In genomic region chr2:24586955-24587354, GRCh38 we compare ENCODE assay signal across 9 cellular contexts.
DNase-seq lines count a peak whose midpoint lies in the region; ATAC-seq and TF ChIP-seq lines count a peak whose summit lies in the region.
"Had no signal": no experiment of that assay in that cellular context is flagged by ENCODE, and none has a peak within 500 bp of the region (broad histone marks: within the 10 kb centered on the region; RNA-seq: fewer than 3 reads in every experiment).

No MANE protein-coding gene starts in this region.

- no peak for TF ChIP-seq RAD21 in SK-N-SH (IDR thresholded peaks at IDR 0.05; ENCODE audit: low read length)

- H3K4me1 Mint-ChIP-seq in immature natural killer cell, result peaks cover 63 to 97% of the 10 kb centered on the region in 2 donors

- 0 out of 2 replicates have a peak, but pooled peaks cover 4% of the 10 kb centered on the region for H3K79me2 ChIP-seq in SK-N-SH (ENCODE audit: insufficient read depth)

- no peak overlapping the region for H3K4me2 ChIP-seq in SK-N-SH

- CTCF ChIA-PET in SK-N-SH (lab: Yijun Ruan, JAX), result no interaction called here

- H3K9me3 ChIP-seq in SK-N-SH, result no peaks in the 10 kb centered on the region
- H3K9me3 ChIP-seq: gastrocnemius medialis had no signal

- H3K36me3 ChIP-seq in SK-N-SH (replicated peaks in 1 of 2; ENCODE audit: control insufficient read depth in 1 of 2, insufficient read depth in 2 of 2, low read length in 1 of 2) (peaks cover 0 to 7% of the 10 kb centered on the region in 2 experiments), H7 (replicated peaks; ENCODE audit: control insufficient read depth, insufficient read depth, low read length) (no peaks in the 10 kb centered on the region)
- H3K36me3 ChIP-seq: gastrocnemius medialis had no signal

- peaks cover 5 to 25% (median 9%) of the 10 kb centered on the region in 3 donors for H3K36me3 Mint-ChIP-seq in immature natural killer cell

- no peak for TF ChIP-seq EP300 in SK-N-SH (IDR thresholded peaks at IDR 0.05; ENCODE audit: borderline replicate concordance in 1 of 2, low read depth in 1 of 2, low read length in 1 of 2)

- peak overlapping the region; percentile 20 to 86 (median 66) for H3K27ac Mint-ChIP-seq in immature natural killer cell

- H3F3A ChIP-seq in SK-N-SH (replicated peaks; ENCODE audit: insufficient read depth), result no peaks in the 10 kb centered on the region

- no peaks in the 10 kb centered on the region for H3K27me3 ChIP-seq in SK-N-SH (ENCODE audit: insufficient read depth)
- no peaks in the 10 kb centered on the region for H3K27me3 ChIP-seq in H7 (ENCODE audit: control insufficient read depth, insufficient read depth, low read length)
- H3K27me3 ChIP-seq: gastrocnemius medialis had no signal

- H3K4me3 Mint-ChIP-seq in immature natural killer cell, result peak overlapping the region; percentile 0 to 63 (median 44)

- H3K4me3 ChIP-seq in SK-N-SH (ENCODE audit: low read depth in 2 of 2, low read length in 1 of 2) (no peak overlapping the region), H7 (ENCODE audit: insufficient read depth, low read depth, low read length) (no peak overlapping the region)
- H3K4me3 ChIP-seq: gastrocnemius medialis had no signal

- H3K27me3 Mint-ChIP-seq in immature natural killer cell (ENCODE audit: low read depth in 3 of 3), result peaks cover 0 to 3% (median 2%) of the 10 kb centered on the region in 3 donors

- no peaks in the 10 kb centered on the region for H3K4me1 ChIP-seq in SK-N-SH (ENCODE audit: control insufficient read depth in 1 of 2, insufficient read depth in 2 of 2, low read depth in 1 of 2, low read length in 1 of 2)

- H4K20me1 ChIP-seq in SK-N-SH (ENCODE audit: insufficient read depth), result no peaks in the 10 kb centered on the region

- H3K27ac ChIP-seq in SK-N-SH (ENCODE audit: low read depth in 2 of 2, low read length in 1 of 2), result no peak overlapping the region
- H3K27ac ChIP-seq: gastrocnemius medialis had no signal

- 89% methylated on average over 3 of the region's 3 CpGs for WGBS in SK-N-SH (ENCODE audit: low lambda C conversion rate)

- ATAC-seq in GM18517 (IDR thresholded peaks at IDR 0.05; ENCODE audit: unreplicated experiment) (peak; percentile 65), GM21423 (IDR thresholded peaks at IDR 0.05; ENCODE audit: unreplicated experiment) (peak; percentile 73), HG03196 (IDR thresholded peaks at IDR 0.05; ENCODE audit: unreplicated experiment) (peak; percentile 52), esophagus mucosa (no peak)
- ATAC-seq: gastrocnemius medialis had no signal

- no peaks in the 10 kb centered on the region for H3K9me2 ChIP-seq in SK-N-SH

- no peak overlapping the region for H2AFZ ChIP-seq in SK-N-SH (ENCODE audit: low read depth)

- no peak overlapping the region for H3K9ac ChIP-seq in SK-N-SH

- DNase-seq in immature natural killer cell, result peak; percentile 35 to 58 (median 38)
- DNase-seq in SK-N-SH, result no peak
- no peak for DNase-seq in H7
- DNase-seq: gastrocnemius medialis, NCI-H1105 had no signal

- POLR2A ChIA-PET in SK-N-SH (lab: Yijun Ruan, JAX), result no interaction called here

- TF ChIP-seq CTCF in SK-N-SH (IDR thresholded peaks at IDR 0.05), result no peak

- no peaks in the 10 kb centered on the region for H3K9me3 Mint-ChIP-seq in immature natural killer cell

TF ChIP-seq in SK-N-SH, 30 proteins besides CTCF, POLR2A, EP300 and RAD21:
- TF ChIP-seq SMC3 (IDR thresholded peaks at IDR 0.05; ENCODE audit: low read depth, low read length) (no peak), POLR2AphosphoS5 (IDR thresholded peaks at IDR 0.05; ENCODE audit: low read depth, low read length) (no peak), GABPA (IDR thresholded peaks at IDR 0.05; ENCODE audit: low read depth) (no peak), SIN3A (IDR thresholded peaks at IDR 0.05; ENCODE audit: borderline replicate concordance, low read depth, low read length) (no peak), CHD2 (IDR thresholded peaks at IDR 0.05; ENCODE audit: low read length, partially characterized antibody) (no peak), EZH2phosphoT487 (IDR thresholded peaks at IDR 0.05; ENCODE audit: borderline replicate concordance, low read depth) (no peak), ZBTB33 (IDR thresholded peaks at IDR 0.05; ENCODE audit: borderline replicate concordance, low read depth) (no peak), GATA2 (CRISPR knock-in tag; IDR thresholded peaks at IDR 0.05) (no peak), PBX3 (IDR thresholded peaks at IDR 0.05) (no peak), TEAD4 (IDR thresholded peaks at IDR 0.05; ENCODE audit: borderline replicate concordance, insufficient read depth) (no peak), RXRA (IDR thresholded peaks at IDR 0.05; ENCODE audit: borderline replicate concordance, low read depth) (no peak)

Comparison
In these comparisons a context has a peak if more than half of its experiments do, and no peak if none do; other contexts are left out.
1. DNase-seq: peak in immature natural killer cell (3 of 3); none in SK-N-SH (single experiment) and H7 (single experiment).